19 cellular contexts compared by ENCODE assay signal in the genomic region with DNA sequence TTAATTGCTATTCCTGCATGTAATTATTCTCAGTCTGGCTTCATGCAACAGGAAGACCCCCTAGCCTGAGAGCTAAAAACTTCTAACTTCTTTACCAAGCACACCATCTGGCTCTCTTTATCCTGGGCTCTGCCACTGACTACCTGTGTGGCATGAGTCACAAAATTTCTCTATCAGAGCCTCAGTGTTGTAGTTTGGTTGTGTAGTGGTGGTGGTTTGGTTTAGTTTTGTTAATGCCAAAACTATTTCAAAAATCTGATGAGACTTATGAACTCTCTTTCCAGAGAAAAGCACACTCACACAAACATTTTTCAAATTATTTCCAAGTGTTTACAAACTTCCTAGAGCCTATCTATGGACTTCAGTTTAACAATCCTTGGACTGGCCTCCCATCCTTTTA. TPM values are rescaled to one million over a fixed set of nuclear protein-coding genes. Genes with fewer than 3 reads are reported as not detected.
DNase-seq lines count a peak whose midpoint lies in the region; ATAC-seq and TF ChIP-seq lines count a peak whose summit lies in the region.
"Had no signal": no experiment of that assay in that cellular context is flagged by ENCODE, and none has a peak within 500 bp of the region (broad histone marks: within the 10 kb centered on the region; RNA-seq: fewer than 3 reads in every experiment).

No MANE protein-coding gene starts in this region.

- H3K4me3 ChIP-seq in IMR-90 (ENCODE audit: insufficient read depth, low read depth, low read length) (no peak overlapping the region), brain microvascular endothelial cell (ENCODE audit: low read depth, low read length) (no peak overlapping the region), body of pancreas (no peak overlapping the region)
- H3K4me3 ChIP-seq: cardiac muscle cell, mucosa of descending colon, ovary, upper lobe of right lung had no signal

- BruUV-seq in IMR-90 (replicated peaks; lab: Mats Ljungman, UMichigan) = no TSS peak

- no peak overlapping the region for H4K8ac ChIP-seq in IMR-90 (ENCODE audit: low read depth in 2 of 2, low read length in 2 of 2)

- DNase-seq in AG20443 (ENCODE audit: low spot score) = peak; percentile 69
- peak; percentile 88 for DNase-seq in IMR-90
- DNase-seq in brain microvascular endothelial cell = peak; percentile 48
- DNase-seq in kidney glomerular epithelial cell (lab: John Stamatoyannopoulos, UW) = peak; percentile 66
- DNase-seq in epidermal melanocyte (ENCODE audit: insufficient read length, low spot score) = no peak
- no peak for DNase-seq in omental fat pad (ENCODE audit: low spot score)
- no peak for DNase-seq in progenitor cell of endocrine pancreas (ENCODE audit: low spot score, unreplicated experiment)
- no peak for DNase-seq in body of pancreas
- DNase-seq: activated CD4-positive, alpha-beta T cell treated with anti-CD3 and anti-CD28 coated beads, Interleukin-2, amount 50 U/mL, for 48 hours; endodermal cell; KG1; mucosa of descending colon; NCI-H1105 treated with DMSO at 0.1 percent for 48 hours; ovary; upper lobe of right lung had no signal

- TF ChIP-seq CTCF in IMR-90 (conservative IDR thresholded peaks at IDR 0.05; ENCODE audit: low read depth, low read length) (no peak), brain microvascular endothelial cell (IDR thresholded peaks at IDR 0.05; ENCODE audit: low read depth, low read length, missing control alignments) (no peak), omental fat pad (IDR thresholded peaks at IDR 0.05) (no peak), progenitor cell of endocrine pancreas (IDR thresholded peaks at IDR 0.05; ENCODE audit: unreplicated experiment) (no peak), body of pancreas (IDR thresholded peaks at IDR 0.05) (no peak)

- H2BK120ac ChIP-seq in IMR-90 (ENCODE audit: low read depth, low read length) = peak overlapping the region; percentile 11; the same call in 1 of the 2 replicates

- no peak overlapping the region for H2AK9ac ChIP-seq in IMR-90 (replicated peaks; ENCODE audit: low read depth, low read length, poor library complexity)

- H3K56ac ChIP-seq in IMR-90 (ENCODE audit: extremely low read depth, insufficient read depth, low read length) = no peak overlapping the region

- no peak overlapping the region for H2BK20ac ChIP-seq in IMR-90 (ENCODE audit: low read depth, low read length)

- H3K36me3 ChIP-seq in IMR-90 (ENCODE audit: control insufficient read depth, insufficient read depth, low read length) = no peaks in the 10 kb centered on the region
- H3K36me3 ChIP-seq in brain microvascular endothelial cell (replicated peaks) = no peaks in the 10 kb centered on the region
- no peaks in the 10 kb centered on the region for H3K36me3 ChIP-seq in body of pancreas (replicated peaks in 1 of 2; ENCODE audit: insufficient read depth in 1 of 2, low read depth in 2 of 2)
- H3K36me3 ChIP-seq: cardiac muscle cell, ovary, upper lobe of right lung had no signal

- intact Hi-C loops in IMR-90 (cut with micrococcal nuclease) = loop anchor here (10.0 kb wide), 1 partner anchor 998 kb away; the partner anchor contains the start of gene PEX26
- intact Hi-C loops in body of pancreas (cut with DNase I) = loop anchor here (5.0 kb wide), 1 partner anchor 420 kb away; no protein-coding TSS in a partner anchor

- peaks cover 8% of the 10 kb centered on the region for H3K4me1 ChIP-seq in IMR-90 (ENCODE audit: control insufficient read depth, insufficient read depth, low read length)
- peaks cover 3% of the 10 kb centered on the region for H3K4me1 ChIP-seq in body of pancreas
- H3K4me1 ChIP-seq: upper lobe of right lung had no signal

- no peak overlapping the region for H4K5ac ChIP-seq in IMR-90 (ENCODE audit: low read depth, low read length)

- H3K18ac ChIP-seq in IMR-90 (ENCODE audit: low read depth, low read length) = no peak overlapping the region

- no peak overlapping the region for H3K4me3 Mint-ChIP-seq in progenitor cell of endocrine pancreas (ENCODE audit: low read depth)
- H3K4me3 Mint-ChIP-seq: activated T-helper 17 cell treated with anti-CD3 and anti-CD28 coated beads, Interleukin-2, amount 50 U/mL, for 72 hours; endodermal cell; stimulated activated memory B cell treated with anti-CD40 and anti-IgM and Interleukin-4, amounts not matched to agents 10 μg/mL and 1 μg/mL and 100 μg/mL, for 72 hours had no signal

- no peak overlapping the region for H3K23ac ChIP-seq in IMR-90 (ENCODE audit: low read depth, low read length)

- no peak overlapping the region for H2AK5ac ChIP-seq in IMR-90 (ENCODE audit: low read depth, low read length)

- no peak overlapping the region for H3K4me2 ChIP-seq in IMR-90 (ENCODE audit: low read depth, low read length)

- ATAC-seq in IMR-90 (ENCODE audit: low read depth) (peak; percentile 83), omental fat pad (ENCODE audit: low FRiP score) (no peak), body of pancreas (no peak)
- ATAC-seq: activated T-helper 17 cell treated with anti-CD3 and anti-CD28 coated beads, Interleukin-2, amount 50 U/mL, for 72 hours; HCT116; mucosa of descending colon; stimulated activated memory B cell treated with anti-CD40 and anti-IgM and Interleukin-4, amounts not matched to agents 10 μg/mL and 1 μg/mL and 100 μg/mL, for 72 hours; upper lobe of right lung had no signal

- H3K27me3 ChIP-seq in IMR-90 (ENCODE audit: control insufficient read depth, insufficient read depth, low read length) = no peaks in the 10 kb centered on the region; the same call in 1 of the 2 replicates
- no peaks in the 10 kb centered on the region for H3K27me3 ChIP-seq in brain microvascular endothelial cell (replicated peaks)
- no peaks in the 10 kb centered on the region for H3K27me3 ChIP-seq in body of pancreas
- H3K27me3 ChIP-seq: cardiac muscle cell, ovary, upper lobe of right lung had no signal

- no peak overlapping the region for H3K14ac ChIP-seq in IMR-90 (replicated peaks; ENCODE audit: low read depth, low read length)

- no peaks in the 10 kb centered on the region for H3K36me3 Mint-ChIP-seq in progenitor cell of endocrine pancreas (ENCODE audit: insufficient read depth)

- H2BK5ac ChIP-seq in IMR-90 (ENCODE audit: low read depth, low read length, poor library complexity, severe bottlenecking) = no peak overlapping the region

- no peaks in the 10 kb centered on the region for H3K27me3 Mint-ChIP-seq in progenitor cell of endocrine pancreas
- H3K27me3 Mint-ChIP-seq: stimulated activated memory B cell treated with anti-CD40 and anti-IgM and Interleukin-4, amounts not matched to agents 10 μg/mL and 1 μg/mL and 100 μg/mL, for 72 hours had no signal

- no peaks in the 10 kb centered on the region for H3K9me3 ChIP-seq in IMR-90 (ENCODE audit: control insufficient read depth, insufficient read depth, low read length)
- no peaks in the 10 kb centered on the region for H3K9me3 ChIP-seq in body of pancreas
- H3K9me3 ChIP-seq: mucosa of descending colon, ovary, upper lobe of right lung had no signal

- no peak for TF ChIP-seq RAD21 in IMR-90 (IDR thresholded peaks at IDR 0.05; ENCODE audit: low read length)

- no peak overlapping the region for H4K91ac ChIP-seq in IMR-90 (ENCODE audit: insufficient read depth, low read depth, low read length)

- no peak overlapping the region for H2AFZ ChIP-seq in IMR-90 (replicated peaks; ENCODE audit: low read length, poor library complexity)

- POLR2A ChIA-PET in IMR-90 (lab: Charles Lee; ENCODE audit: unreplicated experiment) = no interaction called here

- no peaks in the 10 kb centered on the region for H3K4me1 Mint-ChIP-seq in progenitor cell of endocrine pancreas (ENCODE audit: low read depth)
- H3K4me1 Mint-ChIP-seq: activated T-helper 17 cell treated with anti-CD3 and anti-CD28 coated beads, Interleukin-2, amount 50 U/mL, for 72 hours; endodermal cell had no signal

- CTCF ChIA-PET in IMR-90 (lab: Yijun Ruan, JAX) = interaction anchor here (0.8 to 3.6 kb wide), 2 partner anchors 94 to 432 kb away, joined by 3 to 24 read pairs; no protein-coding TSS in a partner anchor

- H4K20me1 ChIP-seq in IMR-90 (ENCODE audit: insufficient read depth, low read length) = no peaks in the 10 kb centered on the region

- H3K4ac ChIP-seq in IMR-90 (ENCODE audit: low read depth, low read length) = no peak overlapping the region

- H3K27ac ChIP-seq in IMR-90 (ENCODE audit: insufficient read depth, low read length) (no peak overlapping the region), brain microvascular endothelial cell (peak overlapping the region; percentile 29), body of pancreas (no peak overlapping the region)
- H3K27ac ChIP-seq: cardiac muscle cell, ovary, upper lobe of right lung had no signal

- no peak overlapping the region for H3K9ac ChIP-seq in IMR-90 (ENCODE audit: low read depth, low read length)

- H3K27ac Mint-ChIP-seq in progenitor cell of endocrine pancreas = no peak overlapping the region
- H3K27ac Mint-ChIP-seq: activated T-helper 17 cell treated with anti-CD3 and anti-CD28 coated beads, Interleukin-2, amount 50 U/mL, for 72 hours; endodermal cell; stimulated activated memory B cell treated with anti-CD40 and anti-IgM and Interleukin-4, amounts not matched to agents 10 μg/mL and 1 μg/mL and 100 μg/mL, for 72 hours had no signal

- no peaks in the 10 kb centered on the region for H3K9me1 ChIP-seq in IMR-90 (ENCODE audit: insufficient read depth, low read length)

- dilution Hi-C loops in IMR-90 (cut with HindIII; ENCODE audit: low sequenced_read_pairs, unreplicated experiment) = no loop called here

- no peak overlapping the region for H2BK15ac ChIP-seq in IMR-90 (ENCODE audit: low read depth, low read length)

- TF ChIP-seq POLR2A in IMR-90 (IDR thresholded peaks at IDR 0.05; ENCODE audit: low read depth, low read length) (no peak), body of pancreas (IDR thresholded peaks at IDR 0.05) (no peak)

- in situ Hi-C loops in IMR-90 (cut with MboI; ENCODE audit: low sequenced_read_pairs) (loop anchor here (5.0 to 25.0 kb wide), 3 partner anchors 98 to 735 kb away; no protein-coding TSS in a partner anchor), brain microvascular endothelial cell (cut with HindIII; ENCODE audit: low pct_ligation_motif_present, low sequenced_read_pairs) (no loop called here)

- no peaks in the 10 kb centered on the region for H3K9me3 Mint-ChIP-seq in progenitor cell of endocrine pancreas (ENCODE audit: low read depth)
- H3K9me3 Mint-ChIP-seq: activated T-helper 17 cell treated with anti-CD3 and anti-CD28 coated beads, Interleukin-2, amount 50 U/mL, for 72 hours; endodermal cell had no signal

- H3K79me1 ChIP-seq in IMR-90 (ENCODE audit: low read depth in 1 of 2, low read length in 2 of 2) = no peaks in the 10 kb centered on the region

RNA-seq across cellular contexts. Expression of gene IL17RA, which starts 7.5 kb away (rescaled TPM):
- 5.2 and 5.8 TPM in 2 replicates for total RNA-seq in IMR-90 (2012; rRNA removed)
- polyA plus RNA-seq in IMR-90 (2012; rRNA removed) = 15.3 and 18.3 TPM in 2 replicates
- polyA plus RNA-seq in IMR-90 (2012; cell fraction: cytosol; rRNA removed) = 17.1 and 20.5 TPM in 2 replicates
- polyA plus RNA-seq in IMR-90 (2012; cell fraction: nucleus; rRNA removed; ENCODE audit: low replicate concordance) = 15.5 and 20.2 TPM in 2 replicates
- total RNA-seq in omental fat pad = 10 to 100 TPM; 23.7 to 48.4 (median 31.0) TPM
- 8.4 and 10.0 TPM in 2 replicates for total RNA-seq in progenitor cell of endocrine pancreas
- 10 to 100 TPM in 1 of 2 donors, 1 to 10 TPM in 1; 8.3 to 13.8 TPM for total RNA-seq in body of pancreas

RNA-seq across cellular contexts. Expression of gene TMEM121B, which starts 43.9 kb away (rescaled TPM):
- total RNA-seq in IMR-90 (2012; rRNA removed) (under 0.01 TPM in 2 replicates), omental fat pad (1 to 10 TPM in 2 of 4 donors, under 1 TPM in 2; 0.46 to 1.4 (median 0.94) TPM), progenitor cell of endocrine pancreas (4.7 and 5.0 TPM in 2 replicates), body of pancreas (under 1 TPM in 1 of 2 donors, not detected in 1; 0.26 TPM)
- 0.22 and 0.29 TPM in 2 replicates for polyA plus RNA-seq in IMR-90 (2012; rRNA removed)
- polyA plus RNA-seq in IMR-90 (2012; cell fraction: cytosol; rRNA removed) = 0.11 and 0.13 TPM in 2 replicates
- 0.22 and 0.25 TPM in 2 replicates for polyA plus RNA-seq in IMR-90 (2012; cell fraction: nucleus; rRNA removed; ENCODE audit: low replicate concordance)

Comparison
In these comparisons a context has a peak if more than half of its experiments do, and no peak if none do; other contexts are left out.
1. DNase-seq: peak in AG20443 (single experiment), IMR-90 (single experiment), brain microvascular endothelial cell (single experiment) and kidney glomerular epithelial cell (single experiment); none in epidermal melanocyte (single experiment), omental fat pad (single experiment), progenitor cell of endocrine pancreas (single experiment) and body of pancreas (0 of 4).